Comparison of ENCODE assay signal across 1 cellular context in genomic region chr2:26561918-26562810, GRCh38.
A peak's percentile ranks its signal among the peaks of the same experiment; 100 is the strongest.
TF ChIP-seq lines count a peak whose summit lies in the region.

No MANE protein-coding gene starts in this region.

TF ChIP-seq in SK-N-SH, 30 proteins besides CTCF, POLR2A, EP300 and RAD21 (continued from another document):
- TF ChIP-seq REST (IDR thresholded peaks at IDR 0.05; ENCODE audit: low read depth, low read length), result no peak
- TF ChIP-seq ELF1 (IDR thresholded peaks at IDR 0.05), result no peak
- no peak for TF ChIP-seq SIN3A (IDR thresholded peaks at IDR 0.05; ENCODE audit: borderline replicate concordance, low read depth, low read length)
- TF ChIP-seq RFX5 (IDR thresholded peaks at IDR 0.05; ENCODE audit: low read length), result 0 out of 2 replicates have a peak, but pooled peaks have one; percentile 11
- TF ChIP-seq GABPA (IDR thresholded peaks at IDR 0.05; ENCODE audit: low read depth), result no peak
- TF ChIP-seq NRF1 (IDR thresholded peaks at IDR 0.05; ENCODE audit: low read depth, low read length), result no peak
- no peak for TF ChIP-seq TCF12 (IDR thresholded peaks at IDR 0.05)
- no peak for TF ChIP-seq MEF2A (IDR thresholded peaks at IDR 0.05; ENCODE audit: borderline replicate concordance, low read depth)
- no peak for TF ChIP-seq EZH2phosphoT487 (IDR thresholded peaks at IDR 0.05; ENCODE audit: borderline replicate concordance, low read depth)
- TF ChIP-seq JUND (IDR thresholded peaks at IDR 0.05), result no peak
- TF ChIP-seq, protein P1, sequence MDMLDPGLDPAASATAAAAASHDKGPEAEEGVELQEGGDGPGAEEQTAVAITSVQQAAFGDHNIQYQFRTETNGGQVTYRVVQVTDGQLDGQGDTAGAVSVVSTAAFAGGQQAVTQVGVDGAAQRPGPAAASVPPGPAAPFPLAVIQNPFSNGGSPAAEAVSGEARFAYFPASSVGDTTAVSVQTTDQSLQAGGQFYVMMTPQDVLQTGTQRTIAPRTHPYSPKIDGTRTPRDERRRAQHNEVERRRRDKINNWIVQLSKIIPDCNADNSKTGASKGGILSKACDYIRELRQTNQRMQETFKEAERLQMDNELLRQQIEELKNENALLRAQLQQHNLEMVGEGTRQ (IDR thresholded peaks at IDR 0.05; ENCODE audit: borderline replicate concordance, low read depth, low read length), result no peak
- TF ChIP-seq NFIC (IDR thresholded peaks at IDR 0.05; ENCODE audit: borderline replicate concordance), result no peak
